Comparison of ENCODE assay signal across 12 cellular contexts in genomic region chr10:3080608-3081007, GRCh38. TPM values are rescaled to one million over a fixed set of nuclear protein-coding genes. Genes with fewer than 3 reads are reported as not detected.
A peak's percentile ranks its signal among the peaks of the same experiment; 100 is the strongest.
DNase-seq lines count a peak whose midpoint lies in the region; FAIRE-seq and TF ChIP-seq lines count a peak whose summit lies in the region.
"Had no signal": no experiment of that assay in that cellular context is flagged by ENCODE, and none has a peak within 500 bp of the region (broad histone marks: within the 10 kb centered on the region; RNA-seq: fewer than 3 reads in every experiment).

No MANE protein-coding gene starts in this region.

- peaks cover 72% of the 10 kb centered on the region for H3K79me2 ChIP-seq in osteoblast (ENCODE audit: insufficient read depth, low read length)

- no peak overlapping the region for H3K4me2 ChIP-seq in osteoblast (ENCODE audit: insufficient read depth, low read length)

- H3K4me1 ChIP-seq in osteoblast (ENCODE audit: insufficient read depth, low read length): no peaks in the 10 kb centered on the region
- H3K4me1 ChIP-seq: thyroid gland had no signal

- peak; percentile 20 for DNase-seq in NCI-H2107 treated with DMSO at 0.1 percent for 48 hours (lab: John Stamatoyannopoulos, UW; ENCODE audit: unreplicated experiment)
- DNase-seq in NCI-H2107 (lab: John Stamatoyannopoulos, UW): no peak
- peak; percentile 8 for DNase-seq in NCI-H1092 treated with DMSO at 0.1 percent for 48 hours (lab: John Stamatoyannopoulos, UW)
- DNase-seq in astrocyte of the cerebellum (ENCODE audit: low read depth): no peak
- DNase-seq in osteoblast (ENCODE audit: insufficient read length, low spot score, missing footprints): no peak
- no peak for DNase-seq in central memory CD4-positive, alpha-beta T cell
- no peak for DNase-seq in stimulated activated CD4-positive, alpha-beta T cell treated with anti-CD3 and anti-CD28 coated beads, Interleukin-2, amount 100 ng/mL, for 24 hours
- no peak for DNase-seq in D721Med (ENCODE audit: insufficient read length, low spot score)
- DNase-seq: NCI-H446 treated with DMSO at 0.1 percent for 48 hours, SIG-M5, thyroid gland had no signal

- no peaks in the 10 kb centered on the region for H3K9me3 ChIP-seq in osteoblast (ENCODE audit: low read depth, low read length)
- H3K9me3 ChIP-seq: thyroid gland had no signal

- H3K27ac ChIP-seq in osteoblast (ENCODE audit: low read depth, low read length): peak overlapping the region; percentile 23
- H3K27ac ChIP-seq: thyroid gland, VCaP had no signal

- H3K4me3 ChIP-seq in astrocyte of the cerebellum (ENCODE audit: low read depth, low read length) (no peak overlapping the region), osteoblast (ENCODE audit: insufficient read depth, low read length) (no peak overlapping the region)
- H3K4me3 ChIP-seq: thyroid gland had no signal

- no peak for FAIRE-seq in D721Med (lab: Jason Lieb, UNC)

- H3K27me3 ChIP-seq in osteoblast (ENCODE audit: insufficient read depth, low read length): no peaks in the 10 kb centered on the region
- H3K27me3 ChIP-seq: thyroid gland had no signal

- H2AFZ ChIP-seq in osteoblast (ENCODE audit: low read length): no peak overlapping the region

- TF ChIP-seq CTCF in astrocyte of the cerebellum (IDR thresholded peaks at IDR 0.05; ENCODE audit: low read depth, low read length, missing control alignments) (peak; percentile 30), osteoblast (IDR thresholded peaks at IDR 0.05; ENCODE audit: extremely low read depth, low read depth, low read length) (peak; percentile 30), D721Med (IDR thresholded peaks at IDR 0.05; ENCODE audit: insufficient read depth, missing control alignments) (no peak)

- in situ Hi-C loops in astrocyte of the cerebellum (cut with HindIII; ENCODE audit: low sequenced_read_pairs): no loop called here

- H4K20me1 ChIP-seq in osteoblast (ENCODE audit: insufficient read depth, low read length): no peaks in the 10 kb centered on the region

- peaks cover 29% of the 10 kb centered on the region for H3K36me3 ChIP-seq in osteoblast (ENCODE audit: insufficient read depth, low read length)
- H3K36me3 ChIP-seq: thyroid gland had no signal

RNA-seq across cellular contexts. Expression of gene PFKP, which starts 13.3 kb away (rescaled TPM):
- 71.6 and 80.0 TPM in 2 replicates for total RNA-seq in osteoblast

Comparison
In these comparisons a context has a peak if more than half of its experiments do, and no peak if none do; other contexts are left out.
1. DNase-seq: peak in NCI-H2107 treated with DMSO at 0.1 percent for 48 hours (single experiment) and NCI-H1092 treated with DMSO at 0.1 percent for 48 hours (single experiment); none in NCI-H2107 (single experiment), astrocyte of the cerebellum (single experiment), osteoblast (single experiment), central memory CD4-positive, alpha-beta T cell (single experiment), stimulated activated CD4-positive, alpha-beta T cell treated with anti-CD3 and anti-CD28 coated beads, Interleukin-2, amount 100 ng/mL, for 24 hours (0 of 2) and D721Med (single experiment).